ENCODE assay signal across 25 cellular contexts in genomic region chr4:5715357-5715756, GRCh38. TPM values are rescaled to one million over a fixed set of nuclear protein-coding genes. Genes with fewer than 3 reads are reported as not detected.
"Had no signal": no experiment of that assay in that cellular context is flagged by ENCODE, and none has a peak within 500 bp of the region (broad histone marks: within the 10 kb centered on the region; RNA-seq: fewer than 3 reads in every experiment).

No MANE protein-coding gene starts in this region.

- H3K9me3 ChIP-seq: SK-N-SH had no signal

- H3K27ac ChIP-seq: RWPE1 had no signal

- H3K4me3 Mint-ChIP-seq: T-cell had no signal

- ATAC-seq: Panc1, PC-3, T-cell had no signal

- H3K4me2 ChIP-seq: SK-N-SH had no signal

- H3K9ac ChIP-seq: SK-N-SH had no signal

- H3K27ac Mint-ChIP-seq: T-cell had no signal

- DNase-seq: Karpas-422; KG1; MM.1S; NCI-H1092 treated with DMSO at 0.1 percent for 48 hours; NCI-H1436; NCI-H187; NCI-H2029; NCI-H2081 treated with DMSO at 0.1 percent for 48 hours; NCI-H2171; NCI-H226; NCI-H446; NCI-H510A; NCI-H524 treated with DMSO at 0.1 percent for 48 hours; NCI-H69; NCI-H774; NK-92 treated with Interleukin-12 subunit alpha and Interleukin-12 subunit beta, amount 100 ng/mL, for 24 hours; PC-3; SHP77; SK-N-SH; SW 1271; T-cell had no signal

RNA-seq across cellular contexts. Expression of gene EVC, which starts 4.4 kb away (rescaled TPM):
- total RNA-seq: OCI-LY7 had no signal

RNA-seq across cellular contexts. Expression of gene EVC2, which starts 7.0 kb away (rescaled TPM):
- total RNA-seq: HT1080 had no signal
- polyA plus RNA-seq: SK-N-SH had no signal
